Comparison of ENCODE assay signal across 4 cellular contexts in genomic region chr4:184403384-184403781, GRCh38.
TF ChIP-seq lines count a peak whose summit lies in the region.

No MANE protein-coding gene starts in this region.

TF ChIP-seq in WTC11, 78 proteins besides CTCF, POLR2A, EP300 and RAD21 (continues in another document):
- no peak for TF ChIP-seq SOX15 (CRISPR knock-in tag; IDR thresholded peaks at IDR 0.05)
- TF ChIP-seq ZNF219 (CRISPR knock-in tag; IDR thresholded peaks at IDR 0.05; ENCODE audit: borderline replicate concordance) = no peak
- no peak for TF ChIP-seq SP1 (CRISPR knock-in tag; conservative IDR thresholded peaks at IDR 0.05)
- TF ChIP-seq PRRX2 (CRISPR knock-in tag; IDR thresholded peaks at IDR 0.05) = no peak
- no peak for TF ChIP-seq NR2C2 (CRISPR knock-in tag; IDR thresholded peaks at IDR 0.05)
- no peak for TF ChIP-seq RORB (CRISPR knock-in tag; IDR thresholded peaks at IDR 0.05)
- TF ChIP-seq MXD4 (CRISPR knock-in tag; IDR thresholded peaks at IDR 0.05; ENCODE audit: borderline replicate concordance) = no peak
- no peak for TF ChIP-seq FOXK1 (CRISPR knock-in tag; IDR thresholded peaks at IDR 0.05)
- TF ChIP-seq ATF2 (CRISPR knock-in tag; IDR thresholded peaks at IDR 0.05; ENCODE audit: borderline replicate concordance, low read depth) = no peak
- TF ChIP-seq IRF2 (CRISPR knock-in tag; IDR thresholded peaks at IDR 0.05; ENCODE audit: borderline replicate concordance, low read depth) = no peak
- no peak for TF ChIP-seq STAT6 (CRISPR knock-in tag; conservative IDR thresholded peaks at IDR 0.05; ENCODE audit: low read depth)
- no peak for TF ChIP-seq GABPB1 (CRISPR knock-in tag; IDR thresholded peaks at IDR 0.05)

TF ChIP-seq in H1, 55 proteins besides CTCF, POLR2A, EP300 and RAD21 (continues in another document):
- TF ChIP-seq SUZ12 (IDR thresholded peaks at IDR 0.05; ENCODE audit: low read length) = no peak
- TF ChIP-seq BACH1 (IDR thresholded peaks at IDR 0.05; ENCODE audit: low read length) = no peak
- no peak for TF ChIP-seq SIRT6 (IDR thresholded peaks at IDR 0.05; ENCODE audit: low read length)
- TF ChIP-seq USF2 (IDR thresholded peaks at IDR 0.05; ENCODE audit: low read length) = no peak
- no peak for TF ChIP-seq HDAC2 (IDR thresholded peaks at IDR 0.05; ENCODE audit: borderline replicate concordance in 1 of 2, low read depth in 2 of 2, low read length in 2 of 2)
- TF ChIP-seq SP1 (IDR thresholded peaks at IDR 0.05; ENCODE audit: low read depth, low read length) = no peak
- TF ChIP-seq BRCA1 (IDR thresholded peaks at IDR 0.05; ENCODE audit: low read depth, low read length) = no peak
- TF ChIP-seq TEAD4 (IDR thresholded peaks at IDR 0.05; ENCODE audit: low read depth, low read length) = no peak
- no peak for TF ChIP-seq CHD1 (IDR thresholded peaks at IDR 0.05; ENCODE audit: low read depth, low read length)
- no peak for TF ChIP-seq RNF2 (IDR thresholded peaks at IDR 0.05; ENCODE audit: borderline replicate concordance, low read depth, low read length, missing control alignments, poor library complexity, severe bottlenecking)
- TF ChIP-seq PHF8 (conservative IDR thresholded peaks at IDR 0.05; ENCODE audit: low read depth, low read length) = no peak
- no peak for TF ChIP-seq ZNF274 (IDR thresholded peaks at IDR 0.05; ENCODE audit: borderline replicate concordance, extremely low read depth, low read length)
- TF ChIP-seq ASH2L (IDR thresholded peaks at IDR 0.05; ENCODE audit: low read length) = no peak
- TF ChIP-seq SRF (IDR thresholded peaks at IDR 0.05; ENCODE audit: low read depth, low read length) = no peak
- no peak for TF ChIP-seq NANOG (IDR thresholded peaks at IDR 0.05; ENCODE audit: insufficient read depth, low read depth, low read length, poor library complexity, severe bottlenecking)
- no peak for TF ChIP-seq KDM1A (IDR thresholded peaks at IDR 0.05; ENCODE audit: borderline replicate concordance, low read length)
- TF ChIP-seq SP4 (IDR thresholded peaks at IDR 0.05; ENCODE audit: low read length) = no peak

TF ChIP-seq in SK-N-SH treated with all-trans-retinoic acid at 6 μM for 48 hours, 23 proteins besides CTCF, POLR2A, EP300 and RAD21:
- TF ChIP-seq ZNF70 (CRISPR knock-in tag; IDR thresholded peaks at IDR 0.05) (no peak), ZFP30 (CRISPR knock-in tag; IDR thresholded peaks at IDR 0.05) (no peak), SNAI2 (CRISPR knock-in tag; IDR thresholded peaks at IDR 0.05) (no peak)

TF ChIP-seq in SK-N-SH, 30 proteins besides CTCF, POLR2A, EP300 and RAD21:
- TF ChIP-seq TAF1 (IDR thresholded peaks at IDR 0.05; ENCODE audit: borderline replicate concordance, low read depth, low read length) (no peak), RFX5 (IDR thresholded peaks at IDR 0.05; ENCODE audit: low read length) (no peak), FOXJ3 (CRISPR knock-in tag; IDR thresholded peaks at IDR 0.05) (no peak), IRF3 (IDR thresholded peaks at IDR 0.05; ENCODE audit: low read depth, low read length) (no peak), TCF12 (IDR thresholded peaks at IDR 0.05) (no peak), MEF2A (IDR thresholded peaks at IDR 0.05; ENCODE audit: borderline replicate concordance, low read depth) (no peak), SIN3A (IDR thresholded peaks at IDR 0.05; ENCODE audit: borderline replicate concordance, low read depth, low read length) (no peak), RCOR1 (IDR thresholded peaks at IDR 0.05; ENCODE audit: low read length) (no peak)
